ENCODE assay signal across 9 cellular contexts in genomic region chr19:34964598-34964997, GRCh38. TPM values are rescaled to one million over a fixed set of nuclear protein-coding genes. Genes with fewer than 3 reads are reported as not detected.
DNase-seq lines count a peak whose midpoint lies in the region; ATAC-seq, FAIRE-seq and TF ChIP-seq lines count a peak whose summit lies in the region.
"Had no signal": no experiment of that assay in that cellular context is flagged by ENCODE, and none has a peak within 500 bp of the region (broad histone marks: within the 10 kb centered on the region; RNA-seq: fewer than 3 reads in every experiment).

No MANE protein-coding gene starts in this region.

- peaks cover 23% of the 10 kb centered on the region; the same call in 1 of the 2 replicates for H4K20me1 ChIP-seq in HepG2 (ENCODE audit: insufficient read depth, low read length)

- CTCF ChIA-PET in HepG2 (lab: Yijun Ruan, JAX; ENCODE audit: low intra/inter-chr PET ratio, low total read pairs) = no interaction called here

- peaks cover 58% of the 10 kb centered on the region for H3K4me1 ChIP-seq in HepG2 (ENCODE audit: insufficient read depth, low read length)
- H3K4me1 ChIP-seq in right lobe of liver = peaks cover 0 to 9% (median 0%) of the 10 kb centered on the region in 4 donors
- H3K4me1 ChIP-seq in mucosa of rectum (ENCODE audit: control insufficient read depth in 2 of 2, insufficient read depth in 2 of 2, low read length in 2 of 2) = peaks cover 6 to 9% of the 10 kb centered on the region in 2 donors
- peaks cover 24% of the 10 kb centered on the region for H3K4me1 ChIP-seq in vagina

- WGBS in HepG2 (ENCODE audit: low lambda C conversion rate) = 40% methylated on average over 3 of the region's 6 CpGs
- WGBS in right lobe of liver (ENCODE audit: insufficient coverage, low coverage, low lambda C conversion rate, missing lambda C conversion rate) = 9% methylated on average over 3 of the region's 6 CpGs

- intact Hi-C loops in HepG2 (cut with micrococcal nuclease; ENCODE audit: unreplicated experiment) (no loop called here), right lobe of liver (cut with DNase I) (no loop called here), vagina (cut with DNase I) (no loop called here)

- TF ChIP-seq EP300 in HepG2 (IDR thresholded peaks at IDR 0.05; ENCODE audit: low read depth in 2 of 2, low read length in 2 of 2) = no peak
- no peak for TF ChIP-seq EP300 in HepG2 (CRISPR knock-in tag; IDR thresholded peaks at IDR 0.05; ENCODE audit: borderline replicate concordance)

- H3K27me3 Mint-ChIP-seq in activated naive CD8-positive, alpha-beta T cell treated with anti-CD3 and anti-CD28 coated beads for 36 hours = no peaks in the 10 kb centered on the region

- peaks cover 1 to 22% of the 10 kb centered on the region in 2 experiments; a peak in 2 of 5 replicates for H3K27me3 ChIP-seq in HepG2 (ENCODE audit: control insufficient read depth in 1 of 2, insufficient read depth in 2 of 2, low read length in 2 of 2)
- H3K27me3 ChIP-seq in right lobe of liver = no peaks in the 10 kb centered on the region
- H3K27me3 ChIP-seq in mucosa of rectum (ENCODE audit: control insufficient read depth in 2 of 2, insufficient read depth in 2 of 2, low read length in 2 of 2) = no peaks in the 10 kb centered on the region
- no peaks in the 10 kb centered on the region for H3K27me3 ChIP-seq in vagina
- H3K27me3 ChIP-seq: brain microvascular endothelial cell had no signal

- POLR2A ChIA-PET in HepG2 (lab: Yijun Ruan, JAX) = no interaction called here

- H3K4me3 ChIP-seq in HepG2 (replicated peaks in 1 of 3; ENCODE audit: insufficient read depth in 1 of 3, low read depth in 2 of 3, low read length in 3 of 3) = no peak overlapping the region
- H3K4me3 ChIP-seq in right lobe of liver = no peak overlapping the region
- H3K4me3 ChIP-seq in mucosa of rectum (ENCODE audit: low read length in 2 of 2) = peak overlapping the region; percentile 70 to 79
- peak overlapping the region; percentile 64 to 87 for H3K4me3 ChIP-seq in vagina

- H3K4me1 Mint-ChIP-seq in activated naive CD8-positive, alpha-beta T cell treated with anti-CD3 and anti-CD28 coated beads for 36 hours = peaks cover 19% of the 10 kb centered on the region

- H3K27ac ChIP-seq in HepG2 (ENCODE audit: extremely low read length, insufficient read depth, low read length) (no peak overlapping the region), right lobe of liver (no peak overlapping the region), mucosa of rectum (ENCODE audit: low read depth in 2 of 2, low read length in 2 of 2) (no peak overlapping the region), vagina (no peak overlapping the region)
- H3K27ac ChIP-seq: brain microvascular endothelial cell had no signal

- H3K36me3 Mint-ChIP-seq in activated naive CD8-positive, alpha-beta T cell treated with anti-CD3 and anti-CD28 coated beads for 36 hours = peaks cover 41% of the 10 kb centered on the region

- TF ChIP-seq POLR2A in HepG2 (IDR thresholded peaks at IDR 0.05; ENCODE audit: insufficient read depth in 1 of 2, low read depth in 2 of 2, low read length in 2 of 2) (no peak), right lobe of liver (IDR thresholded peaks at IDR 0.05) (no peak), vagina (IDR thresholded peaks at IDR 0.05) (no peak)

- FAIRE-seq in HepG2 (lab: Jason Lieb, UNC) = no peak

- DNase-seq in HepG2 (ENCODE audit: low spot score) = no peak
- DNase-seq in right lobe of liver = no peak
- no peak for DNase-seq in activated naive CD8-positive, alpha-beta T cell treated with anti-CD3 and anti-CD28 coated beads for 36 hours
- DNase-seq in vagina (ENCODE audit: extremely low spot score in 2 of 2) = no peak
- DNase-seq in CD1c-positive myeloid dendritic cell (ENCODE audit: extremely low spot score) = no peak
- DNase-seq in NCI-H1436 (lab: John Stamatoyannopoulos, UW) = no peak
- no peak for DNase-seq in NCI-H446 (lab: John Stamatoyannopoulos, UW)

- TF ChIP-seq RAD21 in HepG2 (CRISPR knock-in tag; IDR thresholded peaks at IDR 0.05) = no peak

- H3K9me3 ChIP-seq in HepG2 (ENCODE audit: low read length) (peaks cover 9% of the 10 kb centered on the region; the same call in 1 of the 2 replicates), right lobe of liver (no peaks in the 10 kb centered on the region), mucosa of rectum (ENCODE audit: control insufficient read depth in 2 of 2, low read length in 2 of 2) (peaks cover 17 to 23% of the 10 kb centered on the region in 2 donors), vagina (peaks cover 13% of the 10 kb centered on the region)

- H3K36me3 ChIP-seq in HepG2 (replicated peaks in 1 of 2; ENCODE audit: control insufficient read depth in 1 of 2, insufficient read depth in 2 of 2, low read length in 2 of 2) (peaks cover 7 to 14% of the 10 kb centered on the region in 2 experiments; a peak in 4 of 5 replicates), right lobe of liver (peaks cover under 1 to 8% (median 3%) of the 10 kb centered on the region in 4 donors), mucosa of rectum (ENCODE audit: control insufficient read depth in 2 of 2, insufficient read depth in 2 of 2, low read length in 2 of 2) (peaks cover 13 to 21% of the 10 kb centered on the region in 2 donors), vagina (peaks cover 0 to 13% of the 10 kb centered on the region in 2 donors)

- in situ Hi-C loops in HepG2 (cut with HindIII; ENCODE audit: extremely low pct_ligation_motif_present, low pct_unique_long_range_greater_than_20kb) = no loop called here

- ATAC-seq in HepG2 = no peak
- ATAC-seq in right lobe of liver = no peak

- peaks cover 56% of the 10 kb centered on the region for H3K9me3 Mint-ChIP-seq in activated naive CD8-positive, alpha-beta T cell treated with anti-CD3 and anti-CD28 coated beads for 36 hours

- peaks cover 33% of the 10 kb centered on the region for H3K79me2 ChIP-seq in HepG2 (ENCODE audit: insufficient read depth, low read length)

- BruUV-seq in HepG2 (replicated peaks; lab: Mats Ljungman, UMichigan) = no TSS peak

- H2AFZ ChIP-seq in HepG2 (ENCODE audit: low read length) = no peak overlapping the region

- no peak for TF ChIP-seq CTCF in HepG2 (CRISPR knock-in tag; IDR thresholded peaks at IDR 0.05)
- no peak for TF ChIP-seq CTCF in right lobe of liver (IDR thresholded peaks at IDR 0.05)
- TF ChIP-seq CTCF in vagina (IDR thresholded peaks at IDR 0.05) = no peak

- no peak overlapping the region for H3K27ac Mint-ChIP-seq in activated naive CD8-positive, alpha-beta T cell treated with anti-CD3 and anti-CD28 coated beads for 36 hours

- peak overlapping the region; percentile 87 for H3K4me2 ChIP-seq in HepG2 (ENCODE audit: low read depth, low read length)

- H3K9ac ChIP-seq in HepG2 (ENCODE audit: insufficient read depth, low read depth, low read length) (no peak overlapping the region), mucosa of rectum (ENCODE audit: low read depth in 1 of 2, low read length in 2 of 2) (no peak overlapping the region)

- H3K4me3 Mint-ChIP-seq in activated naive CD8-positive, alpha-beta T cell treated with anti-CD3 and anti-CD28 coated beads for 36 hours = peak overlapping the region; percentile 69

RNA-seq across cellular contexts. Expression of gene ZNF792, which starts 0.6 kb away (rescaled TPM):
- total RNA-seq in HepG2 (2016; rRNA removed; fragmentation: Illumina TruSeq; extraction: Trizol) (5.5 and 6.3 TPM in 2 replicates), right lobe of liver (1 to 10 TPM; 2.6 to 3.8 (median 3.2) TPM), vagina (4.2 TPM)
- total RNA-seq in HepG2 (2016; cell fraction: cytosol; rRNA removed; fragmentation: Illumina TruSeq; extraction: Trizol; ENCODE audit: low read depth) = 0.61 and 0.88 TPM in 2 replicates
- 4.8 and 6.5 TPM in 2 replicates for total RNA-seq in HepG2 (2016; cell fraction: insoluble cytoplasmic fraction; rRNA removed; fragmentation: Illumina TruSeq; extraction: Trizol)
- 3.4 TPM in 2 replicates for total RNA-seq in HepG2 (2016; cell fraction: membrane; rRNA removed; fragmentation: Illumina TruSeq; extraction: Trizol)
- 4.8 and 6.0 TPM in 2 replicates for total RNA-seq in HepG2 (2016; cell fraction: nucleus; rRNA removed; fragmentation: Illumina TruSeq; extraction: Trizol)
- polyA plus RNA-seq in HepG2 (2011; rRNA removed) = 9.1 and 11.5 TPM in 2 replicates
- 6.9 and 7.9 TPM in 2 replicates for polyA plus RNA-seq in HepG2 (2011; cell fraction: cytosol; rRNA removed)
- polyA plus RNA-seq in HepG2 (2011; cell fraction: nucleus; rRNA removed) = 8.8 and 9.8 TPM in 2 replicates
- 4.4 and 4.5 TPM in 2 replicates for polyA plus RNA-seq in HepG2 (2012)
- 0.40 and 0.45 TPM in 2 replicates for polyA plus RNA-seq in HepG2 (2016; cell fraction: cytosol; fragmentation: Illumina TruSeq; extraction: Trizol; ENCODE audit: low read depth)
- 2.9 and 3.3 TPM in 2 replicates for polyA plus RNA-seq in HepG2 (2016; cell fraction: insoluble cytoplasmic fraction; fragmentation: Illumina TruSeq; extraction: Trizol; ENCODE audit: low read depth)
- 1.0 and 1.2 TPM in 2 replicates for polyA plus RNA-seq in HepG2 (2016; cell fraction: membrane; fragmentation: Illumina TruSeq; extraction: Trizol; ENCODE audit: low read depth)
- 3.7 and 4.6 TPM in 2 replicates for polyA plus RNA-seq in HepG2 (2016; cell fraction: nucleus; fragmentation: Illumina TruSeq; extraction: Trizol; ENCODE audit: insufficient read depth, low read depth)
- 5.1 and 35.3 TPM in 2 replicates for polyA minus RNA-seq in HepG2 (2011; rRNA and poly(A)+ RNA removed; ENCODE audit: low replicate concordance)
- polyA minus RNA-seq in HepG2 (2011; cell fraction: cytosol; rRNA and poly(A)+ RNA removed) = 17.0 and 18.6 TPM in 2 replicates
- polyA minus RNA-seq in HepG2 (2011; cell fraction: nucleus; rRNA and poly(A)+ RNA removed) = 31.9 and 39.7 TPM in 2 replicates
- total RNA-seq in activated naive CD8-positive, alpha-beta T cell treated with anti-CD3 and anti-CD28 coated beads for 36 hours = 1 to 10 TPM; 3.4 to 4.6 TPM

RNA-seq across cellular contexts. Expression of gene GRAMD1A, which starts 35.5 kb away (rescaled TPM):
- 8.0 and 14.7 TPM in 2 replicates for total RNA-seq in HepG2 (2016; rRNA removed; fragmentation: Illumina TruSeq; extraction: Trizol)
- 23.3 and 25.4 TPM in 2 replicates for total RNA-seq in HepG2 (2016; cell fraction: cytosol; rRNA removed; fragmentation: Illumina TruSeq; extraction: Trizol; ENCODE audit: low read depth)
- 7.2 and 15.9 TPM in 2 replicates for total RNA-seq in HepG2 (2016; cell fraction: insoluble cytoplasmic fraction; rRNA removed; fragmentation: Illumina TruSeq; extraction: Trizol)
- 26.9 and 28.0 TPM in 2 replicates for total RNA-seq in HepG2 (2016; cell fraction: membrane; rRNA removed; fragmentation: Illumina TruSeq; extraction: Trizol)
- total RNA-seq in HepG2 (2016; cell fraction: nucleus; rRNA removed; fragmentation: Illumina TruSeq; extraction: Trizol) = 17.9 and 19.7 TPM in 2 replicates
- polyA plus RNA-seq in HepG2 (2011; rRNA removed) = 171 and 181 TPM in 2 replicates
- polyA plus RNA-seq in HepG2 (2011; cell fraction: cytosol; rRNA removed) = 68.5 and 120 TPM in 2 replicates
- polyA plus RNA-seq in HepG2 (2011; cell fraction: nucleus; rRNA removed) = 669 and 1,022 TPM in 2 replicates
- 68.6 and 85.6 TPM in 2 replicates for polyA plus RNA-seq in HepG2 (2012)
- 47.6 and 52.1 TPM in 2 replicates for polyA plus RNA-seq in HepG2 (2016; cell fraction: cytosol; fragmentation: Illumina TruSeq; extraction: Trizol; ENCODE audit: low read depth)
- polyA plus RNA-seq in HepG2 (2016; cell fraction: insoluble cytoplasmic fraction; fragmentation: Illumina TruSeq; extraction: Trizol; ENCODE audit: low read depth) = 11.6 and 19.2 TPM in 2 replicates
- 43.5 and 50.9 TPM in 2 replicates for polyA plus RNA-seq in HepG2 (2016; cell fraction: membrane; fragmentation: Illumina TruSeq; extraction: Trizol; ENCODE audit: low read depth)
- polyA plus RNA-seq in HepG2 (2016; cell fraction: nucleus; fragmentation: Illumina TruSeq; extraction: Trizol; ENCODE audit: insufficient read depth, low read depth) = 55.7 and 69.0 TPM in 2 replicates
- polyA minus RNA-seq in HepG2 (2011; rRNA and poly(A)+ RNA removed; ENCODE audit: low replicate concordance) = 32.3 and 120 TPM in 2 replicates
- 59.4 and 66.8 TPM in 2 replicates for polyA minus RNA-seq in HepG2 (2011; cell fraction: cytosol; rRNA and poly(A)+ RNA removed)
- 94.2 and 105 TPM in 2 replicates for polyA minus RNA-seq in HepG2 (2011; cell fraction: nucleus; rRNA and poly(A)+ RNA removed)
- 10 to 100 TPM; 10.4 to 34.8 (median 15.4) TPM for total RNA-seq in right lobe of liver
- 100 to 1,000 TPM; 135 to 140 TPM for total RNA-seq in activated naive CD8-positive, alpha-beta T cell treated with anti-CD3 and anti-CD28 coated beads for 36 hours
- total RNA-seq in vagina = 61.9 TPM

RNA-seq across cellular contexts. Expression of gene ZNF30, which starts 37.9 kb away (rescaled TPM):
- 4.4 and 6.2 TPM in 2 replicates for total RNA-seq in HepG2 (2016; rRNA removed; fragmentation: Illumina TruSeq; extraction: Trizol)
- total RNA-seq in HepG2 (2016; cell fraction: cytosol; rRNA removed; fragmentation: Illumina TruSeq; extraction: Trizol; ENCODE audit: low read depth) = 1.3 and 1.4 TPM in 2 replicates
- total RNA-seq in HepG2 (2016; cell fraction: insoluble cytoplasmic fraction; rRNA removed; fragmentation: Illumina TruSeq; extraction: Trizol) = 4.0 and 6.2 TPM in 2 replicates
- 1.6 and 2.0 TPM in 2 replicates for total RNA-seq in HepG2 (2016; cell fraction: membrane; rRNA removed; fragmentation: Illumina TruSeq; extraction: Trizol)
- 2.9 TPM in 2 replicates for total RNA-seq in HepG2 (2016; cell fraction: nucleus; rRNA removed; fragmentation: Illumina TruSeq; extraction: Trizol)
- polyA plus RNA-seq in HepG2 (2011; rRNA removed) = 2.1 and 2.3 TPM in 2 replicates
- 0.99 and 2.0 TPM in 2 replicates for polyA plus RNA-seq in HepG2 (2011; cell fraction: cytosol; rRNA removed)
- 1.7 and 2.2 TPM in 2 replicates for polyA plus RNA-seq in HepG2 (2011; cell fraction: nucleus; rRNA removed)
- 2.0 and 2.3 TPM in 2 replicates for polyA plus RNA-seq in HepG2 (2012)
- polyA plus RNA-seq in HepG2 (2016; cell fraction: cytosol; fragmentation: Illumina TruSeq; extraction: Trizol; ENCODE audit: low read depth) = 0.37 and 0.49 TPM in 2 replicates
- 4.0 and 4.7 TPM in 2 replicates for polyA plus RNA-seq in HepG2 (2016; cell fraction: insoluble cytoplasmic fraction; fragmentation: Illumina TruSeq; extraction: Trizol; ENCODE audit: low read depth)
- 0.87 and 1.1 TPM in 2 replicates for polyA plus RNA-seq in HepG2 (2016; cell fraction: membrane; fragmentation: Illumina TruSeq; extraction: Trizol; ENCODE audit: low read depth)
- 5.5 and 5.9 TPM in 2 replicates for polyA plus RNA-seq in HepG2 (2016; cell fraction: nucleus; fragmentation: Illumina TruSeq; extraction: Trizol; ENCODE audit: insufficient read depth, low read depth)
- 2.0 and 3.4 TPM in 2 replicates for polyA minus RNA-seq in HepG2 (2011; rRNA and poly(A)+ RNA removed; ENCODE audit: low replicate concordance)
- polyA minus RNA-seq in HepG2 (2011; cell fraction: cytosol; rRNA and poly(A)+ RNA removed) = 1.5 and 1.8 TPM in 2 replicates
- 3.5 and 4.0 TPM in 2 replicates for polyA minus RNA-seq in HepG2 (2011; cell fraction: nucleus; rRNA and poly(A)+ RNA removed)
- total RNA-seq in right lobe of liver = 1 to 10 TPM in 4 of 6 experiments, under 1 TPM in 2; 0.95 to 4.0 (median 1.4) TPM
- 1 to 10 TPM; 4.4 to 5.6 TPM for total RNA-seq in activated naive CD8-positive, alpha-beta T cell treated with anti-CD3 and anti-CD28 coated beads for 36 hours
- total RNA-seq in vagina = 2.5 TPM

Comparison
In these comparisons a context has a peak if more than half of its experiments do, and no peak if none do; other contexts are left out.
1. H3K4me3 ChIP-seq: peak in mucosa of rectum (2 of 2) and vagina (2 of 2); none in HepG2 (0 of 3) and right lobe of liver (0 of 3).